Comparison of ENCODE assay signal across 9 cellular contexts in genomic region chr15:69032006-69032405, GRCh38. TPM values are rescaled to one million over a fixed set of nuclear protein-coding genes. Genes with fewer than 3 reads are reported as not detected.
DNase-seq lines count a peak whose midpoint lies in the region; ATAC-seq and TF ChIP-seq lines count a peak whose summit lies in the region.
"Had no signal": no experiment of that assay in that cellular context is flagged by ENCODE, and none has a peak within 500 bp of the region (broad histone marks: within the 10 kb centered on the region; RNA-seq: fewer than 3 reads in every experiment).

No MANE protein-coding gene starts in this region.

- TF ChIP-seq CTCF in esophagus squamous epithelium (IDR thresholded peaks at IDR 0.05) (no peak), retinal pigment epithelial cell (conservative IDR thresholded peaks at IDR 0.05; ENCODE audit: low read depth, low read length) (no peak)

- H3K4me1 ChIP-seq in esophagus squamous epithelium: peaks cover 5 to 46% (median 7%) of the 10 kb centered on the region in 3 donors

- H3K9me3 ChIP-seq in T-helper 17 cell (ENCODE audit: control insufficient read depth, low read length, poor library complexity, severe bottlenecking) (no peaks in the 10 kb centered on the region), esophagus squamous epithelium (no peaks in the 10 kb centered on the region)
- H3K9me3 ChIP-seq: gastroesophageal sphincter had no signal

- peak overlapping the region in 2 of 4 donors; percentile 9 to 72 for H3K27ac ChIP-seq in esophagus squamous epithelium
- H3K27ac ChIP-seq: gastroesophageal sphincter had no signal

- no peaks in the 10 kb centered on the region for H3K36me3 ChIP-seq in esophagus squamous epithelium
- H3K36me3 ChIP-seq: gastroesophageal sphincter had no signal

- intact Hi-C loops in esophagus squamous epithelium (cut with DNase I): no loop called here

- no peaks in the 10 kb centered on the region for H3K36me3 Mint-ChIP-seq in T-helper 17 cell (ENCODE audit: low read depth)

- no peak for TF ChIP-seq POLR2A in esophagus squamous epithelium (IDR thresholded peaks at IDR 0.05)

- H3K4me3 Mint-ChIP-seq in T-helper 17 cell: peak overlapping the region; percentile 71

- H3K27me3 Mint-ChIP-seq in T-helper 17 cell: peaks cover 37% of the 10 kb centered on the region

- DNase-seq in GM03348 (ENCODE audit: low spot score) (peak; percentile 22), T-helper 17 cell (no peak), esophagus squamous epithelium (lab: John Stamatoyannopoulos, UW) (no peak), retinal pigment epithelial cell (ENCODE audit: low read depth) (no peak), NCI-H1930 (lab: John Stamatoyannopoulos, UW) (no peak), NCI-H1694 treated with DMSO at 0.1 percent for 48 hours (lab: John Stamatoyannopoulos, UW) (no peak), ureter (ENCODE audit: low spot score) (no peak)
- DNase-seq: occipital lobe had no signal

- peaks cover 0 to 30% (median 2%) of the 10 kb centered on the region in 4 donors for H3K27me3 ChIP-seq in esophagus squamous epithelium

- 32 to 34% methylated on average over 5 of the region's 5 CpGs for whole genome bisulfite sequencing in esophagus squamous epithelium, 2 donors

- H3K4me1 Mint-ChIP-seq in T-helper 17 cell: peaks cover 3% of the 10 kb centered on the region

- H3K4me3 ChIP-seq in esophagus squamous epithelium: peak overlapping the region; percentile 7 to 61 (median 32)
- H3K4me3 ChIP-seq in retinal pigment epithelial cell (ENCODE audit: low read length): peak overlapping the region; percentile 45

- H3K27ac Mint-ChIP-seq in T-helper 17 cell: no peak overlapping the region

- ATAC-seq in T-helper 17 cell: no peak

RNA-seq across cellular contexts. Expression of gene NOX5, which starts 17.5 kb away (rescaled TPM):
- total RNA-seq in T-helper 17 cell: not detected
- 1 to 10 TPM in 1 of 4 donors, under 1 TPM in 3; 0.19 to 1.5 (median 0.46) TPM for total RNA-seq in esophagus squamous epithelium
- 0.89 TPM for total RNA-seq in ureter
